ENCODE assay signal across 28 cellular contexts in genomic region chr9:9585920-9586319, GRCh38.
DNase-seq lines count a peak whose midpoint lies in the region; ATAC-seq and TF ChIP-seq lines count a peak whose summit lies in the region.
"Had no signal": no experiment of that assay in that cellular context is flagged by ENCODE, and none has a peak within 500 bp of the region (broad histone marks: within the 10 kb centered on the region; RNA-seq: fewer than 3 reads in every experiment).

No MANE protein-coding gene starts in this region.

- CTCF ChIA-PET in T-cell (lab: Charles Lee): no interaction called here

- ATAC-seq in GM19324 (IDR thresholded peaks at IDR 0.05; ENCODE audit: low FRiP score, unreplicated experiment): peak; percentile 70
- peak; percentile 58 for ATAC-seq in HG03139 (IDR thresholded peaks at IDR 0.05; ENCODE audit: unreplicated experiment)
- ATAC-seq in T-cell (replicated peaks in 1 of 4): no peak
- no peak for ATAC-seq in stimulated activated memory B cell treated with anti-CD40 and anti-IgM and Interleukin-4, amounts not matched to agents 10 μg/mL and 1 μg/mL and 100 μg/mL, for 72 hours
- no peak for ATAC-seq in left lung
- ATAC-seq: activated CD8-positive, alpha-beta memory T cell treated with anti-CD3 and anti-CD28 coated beads, Interleukin-2, amount 10 ng/mL, durations not matched to agents 7 days and 5 days; activated T-cell treated with anti-CD3 and anti-CD28 coated beads, Interleukin-2, amount 50 U/mL, for 72 hours; GM12878; HepG2; naive thymus-derived CD4-positive, alpha-beta T cell; stimulated activated naive CD8-positive, alpha-beta T cell treated with anti-CD3 and anti-CD28 coated beads, Interleukin-15, Interleukin-2, amounts not matched to agents 100 U/mL and 50 U/mL, for 24 hours; WTC11 had no signal

- H3K36me3 ChIP-seq in left lung: no peaks in the 10 kb centered on the region

- H3K36me3 Mint-ChIP-seq in T-cell: no peaks in the 10 kb centered on the region
- H3K36me3 Mint-ChIP-seq in stimulated activated memory B cell treated with anti-CD40 and anti-IgM and Interleukin-4, amounts not matched to agents 10 μg/mL and 1 μg/mL and 100 μg/mL, for 72 hours: no peaks in the 10 kb centered on the region
- H3K36me3 Mint-ChIP-seq: activated CD8-positive, alpha-beta memory T cell treated with anti-CD3 and anti-CD28 coated beads, Interleukin-2, amount 10 ng/mL, durations not matched to agents 7 days and 5 days; brain had no signal

- TF ChIP-seq CTCF in NB4 (IDR thresholded peaks at IDR 0.05; ENCODE audit: low read depth, low read length) (no peak), left lung (IDR thresholded peaks at IDR 0.05) (no peak)

- H3K4me3 ChIP-seq in NB4 (ENCODE audit: low read depth, low read length): no peak overlapping the region
- H3K4me3 ChIP-seq in left lung: no peak overlapping the region
- H3K4me3 ChIP-seq: GM12878, PC-9, testis had no signal

- H3K4me1 Mint-ChIP-seq in T-cell: no peaks in the 10 kb centered on the region
- no peaks in the 10 kb centered on the region for H3K4me1 Mint-ChIP-seq in stimulated activated memory B cell treated with anti-CD40 and anti-IgM and Interleukin-4, amounts not matched to agents 10 μg/mL and 1 μg/mL and 100 μg/mL, for 72 hours
- H3K4me1 Mint-ChIP-seq: activated CD4-positive, alpha-beta T cell treated with anti-CD3 and anti-CD28 coated beads, Interleukin-2, amount 10 ng/mL, durations not matched to agents 7 days and 5 days; activated CD8-positive, alpha-beta memory T cell treated with anti-CD3 and anti-CD28 coated beads, Interleukin-2, amount 10 ng/mL, durations not matched to agents 7 days and 5 days; brain; naive thymus-derived CD4-positive, alpha-beta T cell had no signal

- H3K4me3 Mint-ChIP-seq in T-cell: no peak overlapping the region
- H3K4me3 Mint-ChIP-seq in stimulated activated memory B cell treated with anti-CD40 and anti-IgM and Interleukin-4, amounts not matched to agents 10 μg/mL and 1 μg/mL and 100 μg/mL, for 72 hours: no peak overlapping the region
- H3K4me3 Mint-ChIP-seq: activated CD4-positive, alpha-beta T cell treated with anti-CD3 and anti-CD28 coated beads, Interleukin-2, amount 10 ng/mL, durations not matched to agents 7 days and 5 days; activated CD8-positive, alpha-beta memory T cell treated with anti-CD3 and anti-CD28 coated beads, Interleukin-2, amount 10 ng/mL, durations not matched to agents 7 days and 5 days; activated T-cell treated with anti-CD3 and anti-CD28 coated beads, Interleukin-2, amount 50 U/mL, for 72 hours; brain; CD4-positive, alpha-beta T cell; naive thymus-derived CD4-positive, alpha-beta T cell; WTC11 had no signal

- H3K4me1 ChIP-seq in left lung: no peaks in the 10 kb centered on the region
- H3K4me1 ChIP-seq: testis had no signal

- no peaks in the 10 kb centered on the region for H3K27me3 ChIP-seq in left lung
- H3K27me3 ChIP-seq: testis had no signal

- TF ChIP-seq POLR2A in NB4 (IDR thresholded peaks at IDR 0.05; ENCODE audit: extremely low read depth, insufficient read length): no peak

- H3K9me3 Mint-ChIP-seq in T-cell: peaks cover 0 to 3% (median 2%) of the 10 kb centered on the region in 3 donors
- no peaks in the 10 kb centered on the region for H3K9me3 Mint-ChIP-seq in stimulated activated memory B cell treated with anti-CD40 and anti-IgM and Interleukin-4, amounts not matched to agents 10 μg/mL and 1 μg/mL and 100 μg/mL, for 72 hours
- H3K9me3 Mint-ChIP-seq: brain had no signal

- POLR2A ChIA-PET in T-cell (lab: Charles Lee): no interaction called here

- no peak overlapping the region for H3K27ac ChIP-seq in left lung
- H3K27ac ChIP-seq: PC-9, testis had no signal

- no peak overlapping the region for H3K27ac Mint-ChIP-seq in T-cell
- H3K27ac Mint-ChIP-seq in stimulated activated memory B cell treated with anti-CD40 and anti-IgM and Interleukin-4, amounts not matched to agents 10 μg/mL and 1 μg/mL and 100 μg/mL, for 72 hours: no peak overlapping the region
- H3K27ac Mint-ChIP-seq: activated CD4-positive, alpha-beta T cell treated with anti-CD3 and anti-CD28 coated beads, Interleukin-2, amount 10 ng/mL, durations not matched to agents 7 days and 5 days; activated CD8-positive, alpha-beta memory T cell treated with anti-CD3 and anti-CD28 coated beads, Interleukin-2, amount 10 ng/mL, durations not matched to agents 7 days and 5 days; activated T-cell treated with anti-CD3 and anti-CD28 coated beads, Interleukin-2, amount 50 U/mL, for 72 hours; brain; CD4-positive, alpha-beta T cell; naive thymus-derived CD4-positive, alpha-beta T cell had no signal

- H3K27me3 Mint-ChIP-seq in T-cell: no peaks in the 10 kb centered on the region
- no peaks in the 10 kb centered on the region for H3K27me3 Mint-ChIP-seq in stimulated activated memory B cell treated with anti-CD40 and anti-IgM and Interleukin-4, amounts not matched to agents 10 μg/mL and 1 μg/mL and 100 μg/mL, for 72 hours
- H3K27me3 Mint-ChIP-seq: activated CD4-positive, alpha-beta T cell treated with anti-CD3 and anti-CD28 coated beads, Interleukin-2, amount 10 ng/mL, durations not matched to agents 7 days and 5 days; activated CD8-positive, alpha-beta memory T cell treated with anti-CD3 and anti-CD28 coated beads, Interleukin-2, amount 10 ng/mL, durations not matched to agents 7 days and 5 days; brain; CD4-positive, alpha-beta T cell had no signal

- H3K9me3 ChIP-seq in left lung: no peaks in the 10 kb centered on the region
- H3K9me3 ChIP-seq: testis had no signal

- peak; percentile 5 for DNase-seq in GDM1 (lab: John Stamatoyannopoulos, UW)
- peak; percentile 17 for DNase-seq in NB4 (ENCODE audit: low read depth)
- DNase-seq in NOMO-1 treated with DMSO at 0.1 percent for 48 hours (lab: John Stamatoyannopoulos, UW; ENCODE audit: unreplicated experiment): no peak
- DNase-seq in T-cell: no peak
- no peak for DNase-seq in left lung
- DNase-seq: 8988T; activated CD4-positive, alpha-beta T cell treated with anti-CD3 and anti-CD28 coated beads, Interleukin-2, amount 10 ng/mL, durations not matched to agents 7 days and 5 days; activated CD8-positive, alpha-beta memory T cell treated with anti-CD3 and anti-CD28 coated beads, Interleukin-2, amount 10 ng/mL, durations not matched to agents 7 days and 5 days; activated naive CD4-positive, alpha-beta T cell treated with Interleukin-2 at 50 U/mL for 16 hours; activated T-cell treated with anti-CD3 and anti-CD28 coated beads, Interleukin-2, amount 50 U/mL, for 72 hours; CD4-positive, alpha-beta T cell; islet precursor cell; midbrain; naive thymus-derived CD4-positive, alpha-beta T cell; NCI-H510A; PC-9; Right ventricle myocardium superior; stimulated activated CD4-positive, alpha-beta T cell treated with anti-CD3 and anti-CD28 coated beads, Interleukin-15, amount 100 ng/mL, for 24 hours; stimulated activated naive CD8-positive, alpha-beta T cell treated with anti-CD3 and anti-CD28 coated beads, Interleukin-15, Interleukin-2, amounts not matched to agents 100 U/mL and 50 U/mL, for 24 hours; T-helper 9 cell; testis had no signal

- intact Hi-C loops in left lung (cut with DNase I): no loop called here

Comparison
In these comparisons a context has a peak if more than half of its experiments do, and no peak if none do; other contexts are left out.
1. DNase-seq: peak in GDM1 (single experiment) and NB4 (single experiment); none in NOMO-1 treated with DMSO at 0.1 percent for 48 hours (single experiment), T-cell (0 of 34) and left lung (0 of 2).
2. ATAC-seq: peak in GM19324 (single experiment) and HG03139 (single experiment); none in T-cell (0 of 4), stimulated activated memory B cell treated with anti-CD40 and anti-IgM and Interleukin-4, amounts not matched to agents 10 μg/mL and 1 μg/mL and 100 μg/mL, for 72 hours (single experiment) and left lung (single experiment).